21 cellular contexts compared by ENCODE assay signal in the genomic region with DNA sequence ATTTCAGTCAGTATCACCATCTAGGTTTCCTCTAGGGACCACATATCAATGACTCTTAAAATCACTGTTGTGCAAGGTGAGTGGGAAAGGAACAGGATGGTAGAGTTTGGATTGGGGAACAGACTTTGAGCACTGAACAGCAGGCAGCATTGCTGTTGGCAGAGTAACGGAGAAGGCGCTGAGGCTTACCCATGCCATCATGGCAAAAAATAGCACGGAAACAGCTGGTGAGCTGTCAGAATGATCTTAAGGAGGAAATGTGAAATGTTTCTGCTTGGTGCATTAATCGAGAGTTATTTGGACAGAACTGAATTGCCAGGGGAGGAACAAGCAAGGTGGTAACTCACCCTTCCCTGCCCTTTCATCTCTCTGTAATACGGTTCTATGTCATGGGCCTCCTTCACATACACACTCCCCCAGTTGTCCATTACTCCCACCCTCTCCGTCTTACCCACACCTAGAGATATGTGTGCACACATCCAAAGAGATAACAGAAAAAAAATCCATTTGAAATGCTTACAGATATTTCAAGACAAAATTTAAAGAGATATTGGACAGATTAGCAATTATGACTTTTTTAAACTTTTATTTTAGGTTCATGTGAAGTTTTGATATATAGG.
DNase-seq lines count a peak whose midpoint lies in the region; ATAC-seq and TF ChIP-seq lines count a peak whose summit lies in the region.
"Had no signal": no experiment of that assay in that cellular context is flagged by ENCODE, and none has a peak within 500 bp of the region (broad histone marks: within the 10 kb centered on the region; RNA-seq: fewer than 3 reads in every experiment).

No MANE protein-coding gene starts in this region.

- TF ChIP-seq POLR2A in GM18505 (IDR thresholded peaks at IDR 0.05; ENCODE audit: borderline replicate concordance, extremely low read depth, insufficient read depth, insufficient read length), result no peak

- ATAC-seq in GM18505 (IDR thresholded peaks at IDR 0.05; ENCODE audit: unreplicated experiment), result no peak
- ATAC-seq: activated T-helper 17 cell treated with anti-CD3 and anti-CD28 coated beads, Interleukin-2, amount 50 U/mL, for 72 hours; GM12878 had no signal

- peak; percentile 47 for DNase-seq in Ammon's horn (ENCODE audit: low spot score)
- DNase-seq in NCI-H2171 (lab: John Stamatoyannopoulos, UW), result peak; percentile 89
- peak; percentile 80 for DNase-seq in cerebellum (ENCODE audit: low spot score)
- peak; percentile 52 for DNase-seq in myocyte (ENCODE audit: low read depth)
- no peak for DNase-seq in OCI-M2 (lab: John Stamatoyannopoulos, UW; ENCODE audit: unreplicated experiment)
- no peak for DNase-seq in HPDE6-E6E7 (ENCODE audit: extremely low spot score)
- DNase-seq in stimulated activated CD4-positive, alpha-beta T cell treated with anti-CD3 and anti-CD28 coated beads, Interleukin-2, amount 100 ng/mL, for 24 hours, result no peak
- DNase-seq: activated B cell treated with CpG ODN at 0.5 μM for 24 hours; activated CD4-positive, alpha-beta T cell treated with anti-CD3 and anti-CD28 coated beads, Interleukin-2, amount 50 U/mL, for 48 hours; activated CD8-positive, alpha-beta memory T cell treated with anti-CD3 and anti-CD28 coated beads, Interleukin-2, amount 50 U/mL, for 48 hours; AML-193; DND-41; effector CD4-positive, alpha-beta T cell; H7; NCI-H1436 treated with DMSO at 0.1 percent for 48 hours; stimulated activated CD4-positive, alpha-beta T cell treated with anti-CD3 and anti-CD28 coated beads, Interleukin-1b, Interleukin-23, amount 100 ng/mL, for 48 hours; T-helper 9 cell; uterus had no signal

Comparison
In these comparisons a context has a peak if more than half of its experiments do, and no peak if none do; other contexts are left out.
1. DNase-seq: peak in Ammon's horn (single experiment), NCI-H2171 (single experiment), cerebellum (single experiment) and myocyte (single experiment); none in OCI-M2 (single experiment), HPDE6-E6E7 (single experiment) and stimulated activated CD4-positive, alpha-beta T cell treated with anti-CD3 and anti-CD28 coated beads, Interleukin-2, amount 100 ng/mL, for 24 hours (0 of 2).